30 cellular contexts compared by ENCODE assay signal in genomic region chr7:78359836-78360235, GRCh38.
DNase-seq lines count a peak whose midpoint lies in the region; ATAC-seq, FAIRE-seq and TF ChIP-seq lines count a peak whose summit lies in the region.
"Had no signal": no experiment of that assay in that cellular context is flagged by ENCODE, and none has a peak within 500 bp of the region (broad histone marks: within the 10 kb centered on the region; RNA-seq: fewer than 3 reads in every experiment).

No MANE protein-coding gene starts in this region.

- TF ChIP-seq EP300 in SK-N-SH (IDR thresholded peaks at IDR 0.05; ENCODE audit: borderline replicate concordance in 1 of 2, low read depth in 1 of 2, low read length in 1 of 2), result no peak
- TF ChIP-seq EP300 in A549 (IDR thresholded peaks at IDR 0.05), result no peak

- H3K9me2 ChIP-seq in SK-N-SH, result no peaks in the 10 kb centered on the region

- no peak for TF ChIP-seq POLR2A in A549 (IDR thresholded peaks at IDR 0.05; ENCODE audit: low read length)

- FAIRE-seq in A549 (lab: Jason Lieb, UNC), result peak; percentile 54
- FAIRE-seq: A204.1, D721Med had no signal

- WGBS in SK-N-SH (ENCODE audit: low lambda C conversion rate), result 95% methylated on average over 1 of the region's 1 CpG
- WGBS in A549 (ENCODE audit: missing lambda C conversion rate), result 92% methylated on average over 1 of the region's 1 CpG

- no peaks in the 10 kb centered on the region for H4K20me1 ChIP-seq in SK-N-SH (ENCODE audit: insufficient read depth)
- H4K20me1 ChIP-seq: BLaER1; BLaER1 treated with 17β-estradiol and CSF1 and Interleukin-3, amounts not matched to agents 10 nM and 100 nM had no signal

- TF ChIP-seq CTCF in SK-N-SH (IDR thresholded peaks at IDR 0.05) (no peak), A549 (IDR thresholded peaks at IDR 0.05) (no peak)

- H3K4me3 ChIP-seq in SK-N-SH (ENCODE audit: low read depth in 2 of 2, low read length in 1 of 2), result no peak overlapping the region
- no peak overlapping the region for H3K4me3 ChIP-seq in A549
- H3K4me3 ChIP-seq: BLaER1; BLaER1 treated with 17β-estradiol and CSF1 and Interleukin-3, amounts not matched to agents 10 nM and 100 nM had no signal

- H3K27ac ChIP-seq in SK-N-SH (ENCODE audit: low read depth in 2 of 2, low read length in 1 of 2) (no peak overlapping the region), A549 (no peak overlapping the region)
- H3K27ac ChIP-seq: 22Rv1; BLaER1; BLaER1 treated with 17β-estradiol and CSF1 and Interleukin-3, amounts not matched to agents 10 nM and 100 nM; C4-2B had no signal

- no peaks in the 10 kb centered on the region for H3K27me3 ChIP-seq in SK-N-SH (ENCODE audit: insufficient read depth)
- H3K27me3 ChIP-seq: BLaER1; BLaER1 treated with 17β-estradiol and CSF1 and Interleukin-3, amounts not matched to agents 10 nM and 100 nM had no signal

- no peaks in the 10 kb centered on the region for H3F3A ChIP-seq in SK-N-SH (replicated peaks; ENCODE audit: insufficient read depth)

- no peak overlapping the region for H3K9ac ChIP-seq in SK-N-SH
- H3K9ac ChIP-seq: BLaER1; BLaER1 treated with 17β-estradiol and CSF1 and Interleukin-3, amounts not matched to agents 10 nM and 100 nM had no signal

- H3K4me2 ChIP-seq in SK-N-SH, result no peak overlapping the region
- H3K4me2 ChIP-seq in A549, result no peak overlapping the region
- H3K4me2 ChIP-seq: BLaER1; BLaER1 treated with 17β-estradiol and CSF1 and Interleukin-3, amounts not matched to agents 10 nM and 100 nM had no signal

- no peaks in the 10 kb centered on the region; a peak in 1 of 4 replicates for H3K4me1 ChIP-seq in SK-N-SH (ENCODE audit: control insufficient read depth in 1 of 2, insufficient read depth in 2 of 2, low read depth in 1 of 2, low read length in 1 of 2)
- no peaks in the 10 kb centered on the region for H3K4me1 ChIP-seq in A549
- H3K4me1 ChIP-seq: BE2C; BLaER1; BLaER1 treated with 17β-estradiol and CSF1 and Interleukin-3, amounts not matched to agents 10 nM and 100 nM; Caco-2 had no signal

- H3K36me3 ChIP-seq in SK-N-SH (replicated peaks in 1 of 2; ENCODE audit: control insufficient read depth in 1 of 2, insufficient read depth in 2 of 2, low read length in 1 of 2), result no peaks in the 10 kb centered on the region
- H3K36me3 ChIP-seq: BE2C; BLaER1; BLaER1 treated with 17β-estradiol and CSF1 and Interleukin-3, amounts not matched to agents 10 nM and 100 nM had no signal

- H2AFZ ChIP-seq in SK-N-SH (ENCODE audit: low read depth), result no peak overlapping the region

- DNase-seq in SK-N-SH (no peak), A549 (ENCODE audit: low read depth in 1 of 2, low spot score in 1 of 2) (no peak), NOMO-1 (lab: John Stamatoyannopoulos, UW; ENCODE audit: unreplicated experiment in 2 of 2) (no peak)
- DNase-seq: 8988T; ACHN; AML-193; BE2C; C1 segment of cervical spinal cord; Caco-2; Calu3; CD4-positive, alpha-beta memory T cell; CD4-positive, alpha-beta T cell; CD4-positive, CD25-positive, alpha-beta regulatory T cell; CD8-positive, alpha-beta memory T cell; CD8-positive, alpha-beta T cell; COR-L47; DMS 273 treated with DMSO at 0.1 percent for 48 hours; DMS153; DMS53; DMS79; DMS79 treated with DMSO at 0.1 percent for 48 hours; DND-41; EL had no signal

- ATAC-seq in SK-N-SH treated with all-trans-retinoic acid at 6 μM for 48 hours (no peak), A549 (no peak)
- ATAC-seq: CD8-positive, alpha-beta T cell had no signal

- no peaks in the 10 kb centered on the region for H3K9me3 ChIP-seq in SK-N-SH
- H3K9me3 ChIP-seq in A549, result no peaks in the 10 kb centered on the region
- H3K9me3 ChIP-seq: BE2C; BLaER1; BLaER1 treated with 17β-estradiol and CSF1 and Interleukin-3, amounts not matched to agents 10 nM and 100 nM; Caco-2 had no signal

- CTCF ChIA-PET in SK-N-SH (lab: Yijun Ruan, JAX), result interaction anchor here (0.6 to 1.6 kb wide), 2 partner anchors 9 to 13 kb away, joined by 3 to 4 read pairs; no protein-coding TSS in a partner anchor
- CTCF ChIA-PET in A549 (lab: Yijun Ruan, JAX), result no interaction called here

- H3K79me2 ChIP-seq in SK-N-SH (ENCODE audit: insufficient read depth), result no peaks in the 10 kb centered on the region

- TF ChIP-seq RAD21 in SK-N-SH (IDR thresholded peaks at IDR 0.05; ENCODE audit: low read length), result no peak
- no peak for TF ChIP-seq RAD21 in A549 (conservative IDR thresholded peaks at IDR 0.05 in 1 of 2, IDR thresholded peaks at IDR 0.05 in 1 of 2)

- POLR2A ChIA-PET in SK-N-SH (lab: Yijun Ruan, JAX) (no interaction called here), A549 (lab: Yijun Ruan, JAX) (no interaction called here)

TF ChIP-seq in SK-N-SH treated with all-trans-retinoic acid at 6 μM for 48 hours, 23 proteins besides CTCF, POLR2A, EP300 and RAD21:
- TF ChIP-seq GLIS3 (CRISPR knock-in tag; IDR thresholded peaks at IDR 0.05) (no peak), ISL1 (CRISPR knock-in tag; IDR thresholded peaks at IDR 0.05) (peak; percentile 94), ZNF70 (CRISPR knock-in tag; IDR thresholded peaks at IDR 0.05) (no peak)

TF ChIP-seq in SK-N-SH, 30 proteins besides CTCF, POLR2A, EP300 and RAD21 (continues in another document):
- no peak for TF ChIP-seq NFIC (IDR thresholded peaks at IDR 0.05; ENCODE audit: borderline replicate concordance)
- no peak for TF ChIP-seq ZBTB33 (IDR thresholded peaks at IDR 0.05; ENCODE audit: borderline replicate concordance, low read depth)
- TF ChIP-seq TEAD4 (IDR thresholded peaks at IDR 0.05; ENCODE audit: borderline replicate concordance, insufficient read depth), result no peak
- no peak for TF ChIP-seq YY1 (IDR thresholded peaks at IDR 0.05; ENCODE audit: low read depth)
- no peak for TF ChIP-seq USF2 (IDR thresholded peaks at IDR 0.05; ENCODE audit: borderline replicate concordance, low read depth, low read length)
- no peak for TF ChIP-seq JUND (IDR thresholded peaks at IDR 0.05)
- TF ChIP-seq GABPA (IDR thresholded peaks at IDR 0.05; ENCODE audit: low read depth), result no peak

TF ChIP-seq in A549, 52 proteins besides CTCF, POLR2A, EP300 and RAD21:
- TF ChIP-seq REST (IDR thresholded peaks at IDR 0.05) (no peak), RFX5 (IDR thresholded peaks at IDR 0.05) (no peak), JUNB (IDR thresholded peaks at IDR 0.05) (no peak), KDM5A (IDR thresholded peaks at IDR 0.05) (no peak), ZSCAN20 (CRISPR knock-in tag; IDR thresholded peaks at IDR 0.05) (no peak), HDAC2 (IDR thresholded peaks at IDR 0.05) (no peak), PHF8 (IDR thresholded peaks at IDR 0.05; ENCODE audit: borderline replicate concordance, low read depth) (no peak)
TF ChIP-seq in A549: peak in this region for 0.
